8 cellular contexts compared by ENCODE assay signal in the genomic region with DNA sequence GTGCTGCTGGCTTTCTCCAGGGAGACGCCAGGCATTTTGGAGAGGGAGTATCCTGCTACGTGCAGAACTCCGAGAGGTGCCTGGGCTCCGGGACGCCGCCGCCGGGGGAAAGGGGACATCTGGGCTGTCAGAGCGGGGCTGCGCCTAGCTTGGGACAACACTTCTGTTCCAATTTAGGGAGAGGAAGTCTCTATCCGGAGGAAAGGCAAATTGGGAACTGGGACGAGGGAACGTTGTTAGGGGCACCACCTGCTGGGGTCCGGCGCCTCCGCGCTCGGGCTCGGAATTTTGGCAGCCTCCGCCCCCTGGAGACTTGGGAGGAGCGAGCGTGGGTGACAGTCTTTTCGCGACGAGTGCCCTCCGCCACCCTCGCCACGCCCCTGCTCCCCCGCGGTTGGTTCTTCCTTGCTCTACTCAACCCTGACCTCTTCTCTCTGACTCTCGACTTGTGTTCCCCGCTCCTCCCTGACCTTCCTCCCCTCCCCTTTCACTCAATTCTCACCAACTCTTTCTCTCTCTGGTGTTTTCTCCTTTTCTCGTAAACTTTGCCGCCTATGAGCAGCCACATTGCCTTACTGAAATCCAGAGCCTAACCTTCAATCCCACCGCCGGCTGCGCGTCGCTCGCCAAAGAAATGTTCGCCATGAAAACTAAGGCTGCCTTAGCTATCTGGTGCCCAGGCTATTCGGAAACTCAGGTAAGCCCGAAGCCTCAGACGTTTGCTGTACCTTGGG. TPM values are rescaled to one million over a fixed set of nuclear protein-coding genes. Genes with fewer than 3 reads are reported as not detected.
DNase-seq lines count a peak whose midpoint lies in the region; ATAC-seq and TF ChIP-seq lines count a peak whose summit lies in the region.

No MANE protein-coding gene starts in this region.

- POLR2A ChIA-PET in HEK293 (lab: Yijun Ruan, JAX) = interaction anchor here (1.3 kb wide), 1 partner anchor 19 kb away, joined by 5 read pairs; the partner anchor contains the start of gene WDR36
- POLR2A ChIA-PET in activated CD4-positive, alpha-beta T cell treated with anti-CD3 and anti-CD28 coated beads for 36 hours (lab: Charles Lee) = no interaction called here

- CTCF ChIA-PET in HEK293 (lab: Yijun Ruan, JAX) = interaction anchor here (1.5 kb wide), 1 partner anchor 316 kb away, joined by 3 read pairs; no protein-coding TSS in a partner anchor
- CTCF ChIA-PET in activated CD4-positive, alpha-beta T cell treated with anti-CD3 and anti-CD28 coated beads for 36 hours (lab: Charles Lee) = no interaction called here

- no peaks in the 10 kb centered on the region for H3K4me1 ChIP-seq in HEK293 (ENCODE audit: control insufficient read depth, insufficient read depth, low read length)

- H3K4me1 Mint-ChIP-seq in activated CD4-positive, alpha-beta T cell treated with anti-CD3 and anti-CD28 coated beads for 36 hours = peaks cover 24% of the 10 kb centered on the region
- H3K4me1 Mint-ChIP-seq in memory B cell = peaks cover 6% of the 10 kb centered on the region

- no peak for TF ChIP-seq POLR2A in NB4 (IDR thresholded peaks at IDR 0.05; ENCODE audit: extremely low read depth, insufficient read length)

- peak; percentile 50 for DNase-seq in GM03348 (ENCODE audit: low spot score)
- peak; percentile 42 for DNase-seq in NB4 (ENCODE audit: low read depth)
- DNase-seq in activated CD4-positive, alpha-beta T cell treated with anti-CD3 and anti-CD28 coated beads for 36 hours = peak; percentile 82
- DNase-seq in ecto neural progenitor cell (ENCODE audit: low spot score) = peak; percentile 78
- peak in 1 of 2 donors; percentile 13 for DNase-seq in memory B cell (ENCODE audit: low spot score in 2 of 2)
- peak; percentile 26 to 54 for DNase-seq in stimulated activated CD8-positive, alpha-beta memory T cell treated with anti-CD3 and anti-CD28 coated beads, Interleukin-15, amount 100 ng/mL, for 4 hours (ENCODE audit: low read depth in 2 of 2)
- no peak for DNase-seq in cortex of kidney (lab: John Stamatoyannopoulos, UW)

- H3K9me3 Mint-ChIP-seq in activated CD4-positive, alpha-beta T cell treated with anti-CD3 and anti-CD28 coated beads for 36 hours (ENCODE audit: low read depth) = no peaks in the 10 kb centered on the region
- no peaks in the 10 kb centered on the region for H3K9me3 Mint-ChIP-seq in memory B cell

- H3K36me3 ChIP-seq in HEK293 (ENCODE audit: control insufficient read depth in 2 of 2, insufficient read depth in 1 of 2, low read length in 2 of 2) = no peaks in the 10 kb centered on the region

- no peaks in the 10 kb centered on the region for H3K36me3 Mint-ChIP-seq in activated CD4-positive, alpha-beta T cell treated with anti-CD3 and anti-CD28 coated beads for 36 hours (ENCODE audit: low read depth)
- H3K36me3 Mint-ChIP-seq in memory B cell = no peaks in the 10 kb centered on the region

- peak; percentile 80; the same call in 1 of the 2 replicates for TF ChIP-seq CTCF in HEK293 (tag by site-specific recombination; IDR thresholded peaks at IDR 0.05)
- no peak for TF ChIP-seq CTCF in NB4 (IDR thresholded peaks at IDR 0.05; ENCODE audit: low read depth, low read length)

- H3K27ac ChIP-seq in HEK293 (ENCODE audit: extremely low read depth, low read depth, low read length) = no peak overlapping the region; the same call in 1 of the 2 replicates

- peak overlapping the region; percentile 81 for H3K4me3 Mint-ChIP-seq in activated CD4-positive, alpha-beta T cell treated with anti-CD3 and anti-CD28 coated beads for 36 hours
- peak overlapping the region; percentile 81 for H3K4me3 Mint-ChIP-seq in memory B cell

- peaks cover 62% of the 10 kb centered on the region for H3K27me3 Mint-ChIP-seq in activated CD4-positive, alpha-beta T cell treated with anti-CD3 and anti-CD28 coated beads for 36 hours
- peaks cover 32% of the 10 kb centered on the region for H3K27me3 Mint-ChIP-seq in memory B cell

- H3K27ac Mint-ChIP-seq in activated CD4-positive, alpha-beta T cell treated with anti-CD3 and anti-CD28 coated beads for 36 hours = peak overlapping the region; percentile 37
- no peak overlapping the region for H3K27ac Mint-ChIP-seq in memory B cell

- peak overlapping the region; percentile 47 for H3K4me3 ChIP-seq in HEK293 (ENCODE audit: low read depth, low read length)
- peak overlapping the region; percentile 27 for H3K4me3 ChIP-seq in NB4 (ENCODE audit: low read depth, low read length)

- intact Hi-C loops in activated CD4-positive, alpha-beta T cell treated with anti-CD3 and anti-CD28 coated beads for 36 hours (cut with DNase I, micrococcal nuclease) = loop anchor here (2.0 to 5.0 kb wide), 3 partner anchors 20 to 316 kb away; partner anchors contain the start of gene WDR36 (in 1 of the 2)

- ATAC-seq in activated CD4-positive, alpha-beta T cell treated with anti-CD3 and anti-CD28 coated beads for 36 hours = peak; percentile 73
- ATAC-seq in memory B cell (ENCODE audit: low read depth) = peak; percentile 57

- H3K9me3 ChIP-seq in HEK293 (ENCODE audit: control insufficient read depth, insufficient read depth, low read depth, low read length) = no peaks in the 10 kb centered on the region

TF ChIP-seq in HEK293, 187 proteins besides CTCF, POLR2A, EP300 and RAD21 (continues in another document):
- TF ChIP-seq ZNF146 (tag by site-specific recombination; IDR thresholded peaks at IDR 0.05) (no peak), ZNF670 (tag by site-specific recombination; IDR thresholded peaks at IDR 0.05; ENCODE audit: low read depth) (no peak), ZEB2 (tag by site-specific recombination; IDR thresholded peaks at IDR 0.05) (peak; percentile 67), ZNF610 (tag by site-specific recombination; IDR thresholded peaks at IDR 0.05; ENCODE audit: borderline replicate concordance) (peak; percentile 62; the same call in 1 of the 2 replicates), ZNF121 (tag by site-specific recombination; IDR thresholded peaks at IDR 0.05) (no peak), SP2 (tag by site-specific recombination; IDR thresholded peaks at IDR 0.05) (peak; percentile 69), GLI4 (tag by site-specific recombination; IDR thresholded peaks at IDR 0.05) (no peak), ZNF174 (tag by site-specific recombination; IDR thresholded peaks at IDR 0.05) (no peak), ZNF223 (tag by site-specific recombination; IDR thresholded peaks at IDR 0.05) (no peak), WT1 (tag by site-specific recombination; IDR thresholded peaks at IDR 0.05) (peak; percentile 38; the same call in 1 of the 2 replicates), PRDM1 (tag by site-specific recombination; IDR thresholded peaks at IDR 0.05) (peak; percentile 98), RBAK (tag by site-specific recombination; IDR thresholded peaks at IDR 0.05) (no peak)
- TF ChIP-seq, protein P1, sequence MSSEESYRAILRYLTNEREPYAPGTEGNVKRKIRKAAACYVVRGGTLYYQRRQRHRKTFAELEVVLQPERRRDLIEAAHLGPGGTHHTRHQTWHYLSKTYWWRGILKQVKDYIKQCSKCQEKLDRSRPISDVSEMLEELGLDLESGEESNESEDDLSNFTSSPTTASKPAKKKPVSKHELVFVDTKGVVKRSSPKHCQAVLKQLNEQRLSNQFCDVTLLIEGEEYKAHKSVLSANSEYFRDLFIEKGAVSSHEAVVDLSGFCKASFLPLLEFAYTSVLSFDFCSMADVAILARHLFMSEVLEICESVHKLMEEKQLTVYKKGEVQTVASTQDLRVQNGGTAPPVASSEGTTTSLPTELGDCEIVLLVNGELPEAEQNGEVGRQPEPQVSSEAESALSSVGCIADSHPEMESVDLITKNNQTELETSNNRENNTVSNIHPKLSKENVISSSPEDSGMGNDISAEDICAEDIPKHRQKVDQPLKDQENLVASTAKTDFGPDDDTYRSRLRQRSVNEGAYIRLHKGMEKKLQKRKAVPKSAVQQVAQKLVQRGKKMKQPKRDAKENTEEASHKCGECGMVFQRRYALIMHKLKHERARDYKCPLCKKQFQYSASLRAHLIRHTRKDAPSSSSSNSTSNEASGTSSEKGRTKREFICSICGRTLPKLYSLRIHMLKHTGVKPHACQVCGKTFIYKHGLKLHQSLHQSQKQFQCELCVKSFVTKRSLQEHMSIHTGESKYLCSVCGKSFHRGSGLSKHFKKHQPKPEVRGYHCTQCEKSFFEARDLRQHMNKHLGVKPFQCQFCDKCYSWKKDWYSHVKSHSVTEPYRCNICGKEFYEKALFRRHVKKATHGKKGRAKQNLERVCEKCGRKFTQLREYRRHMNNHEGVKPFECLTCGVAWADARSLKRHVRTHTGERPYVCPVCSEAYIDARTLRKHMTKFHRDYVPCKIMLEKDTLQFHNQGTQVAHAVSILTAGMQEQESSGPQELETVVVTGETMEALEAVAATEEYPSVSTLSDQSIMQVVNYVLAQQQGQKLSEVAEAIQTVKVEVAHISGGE (tag by site-specific recombination; conservative IDR thresholded peaks at IDR 0.05; ENCODE audit: low read depth) = peak; percentile 67
- TF ChIP-seq, protein P2, sequence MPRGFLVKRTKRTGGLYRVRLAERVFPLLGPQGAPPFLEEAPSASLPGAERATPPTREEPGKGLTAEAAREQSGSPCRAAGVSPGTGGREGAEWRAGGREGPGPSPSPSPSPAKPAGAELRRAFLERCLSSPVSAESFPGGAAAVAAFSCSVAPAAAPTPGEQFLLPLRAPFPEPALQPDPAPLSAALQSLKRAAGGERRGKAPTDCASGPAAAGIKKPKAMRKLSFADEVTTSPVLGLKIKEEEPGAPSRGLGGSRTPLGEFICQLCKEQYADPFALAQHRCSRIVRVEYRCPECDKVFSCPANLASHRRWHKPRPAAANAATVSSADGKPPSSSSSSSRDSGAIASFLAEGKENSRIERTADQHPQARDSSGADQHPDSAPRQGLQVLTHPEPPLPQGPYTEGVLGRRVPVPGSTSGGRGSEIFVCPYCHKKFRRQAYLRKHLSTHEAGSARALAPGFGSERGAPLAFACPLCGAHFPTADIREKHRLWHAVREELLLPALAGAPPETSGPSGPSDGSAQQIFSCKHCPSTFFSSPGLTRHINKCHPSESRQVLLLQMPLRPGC (tag by site-specific recombination; IDR thresholded peaks at IDR 0.05) = no peak; the same call in 1 of the 2 replicates

RNA-seq across cellular contexts. Expression of gene TSLP, which starts 1.6 kb away (rescaled TPM):
- under 1 TPM; 0.54 to 0.85 TPM for total RNA-seq in activated CD4-positive, alpha-beta T cell treated with anti-CD3 and anti-CD28 coated beads for 36 hours

RNA-seq across cellular contexts. Expression of gene WDR36, which starts 19.0 kb away (rescaled TPM):
- 10 to 100 TPM; 58.6 to 61.7 TPM for total RNA-seq in activated CD4-positive, alpha-beta T cell treated with anti-CD3 and anti-CD28 coated beads for 36 hours
